In the genomic region with DNA sequence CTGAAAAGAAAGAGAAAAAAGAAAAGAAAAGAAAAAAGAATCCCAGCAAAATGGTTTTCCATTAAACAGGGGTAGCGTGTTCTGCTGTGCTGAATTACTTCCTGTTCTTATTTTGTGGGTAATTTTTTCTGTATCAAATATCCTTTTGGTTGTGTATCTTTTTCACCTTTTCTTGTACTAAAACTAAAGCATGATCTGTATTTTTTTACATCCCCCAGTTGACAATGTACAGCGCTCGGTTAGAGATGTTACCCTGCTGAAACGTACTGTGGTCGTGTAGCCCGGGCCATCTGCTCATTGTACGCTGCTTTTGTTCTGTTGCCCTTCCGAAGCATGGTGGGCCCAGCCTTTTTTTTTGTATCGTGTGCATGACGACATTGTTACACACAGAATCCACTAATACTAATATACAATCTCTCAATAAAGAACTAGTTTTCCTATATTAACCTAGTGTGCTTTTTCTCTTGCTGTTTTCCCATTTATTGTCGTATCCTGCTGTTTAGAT, we compare ENCODE assay signal across 1 cellular context.
TF ChIP-seq lines count a peak whose summit lies in the region.

No MANE protein-coding gene starts in this region.

TF ChIP-seq in SK-N-SH treated with all-trans-retinoic acid at 6 μM for 48 hours, 23 proteins besides CTCF, POLR2A, EP300 and RAD21 (continued from another document):
- TF ChIP-seq, protein P1, sequence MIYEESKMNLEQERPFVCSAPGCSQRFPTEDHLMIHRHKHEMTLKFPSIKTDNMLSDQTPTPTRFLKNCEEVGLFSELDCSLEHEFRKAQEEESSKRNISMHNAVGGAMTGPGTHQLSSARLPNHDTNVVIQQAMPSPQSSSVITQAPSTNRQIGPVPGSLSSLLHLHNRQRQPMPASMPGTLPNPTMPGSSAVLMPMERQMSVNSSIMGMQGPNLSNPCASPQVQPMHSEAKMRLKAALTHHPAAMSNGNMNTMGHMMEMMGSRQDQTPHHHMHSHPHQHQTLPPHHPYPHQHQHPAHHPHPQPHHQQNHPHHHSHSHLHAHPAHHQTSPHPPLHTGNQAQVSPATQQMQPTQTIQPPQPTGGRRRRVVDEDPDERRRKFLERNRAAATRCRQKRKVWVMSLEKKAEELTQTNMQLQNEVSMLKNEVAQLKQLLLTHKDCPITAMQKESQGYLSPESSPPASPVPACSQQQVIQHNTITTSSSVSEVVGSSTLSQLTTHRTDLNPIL (CRISPR knock-in tag; IDR thresholded peaks at IDR 0.05; ENCODE audit: low read depth), result no peak
- no peak for TF ChIP-seq ZFP30 (CRISPR knock-in tag; IDR thresholded peaks at IDR 0.05)
- TF ChIP-seq ISL1 (CRISPR knock-in tag; IDR thresholded peaks at IDR 0.05), result no peak
- TF ChIP-seq, protein P2, sequence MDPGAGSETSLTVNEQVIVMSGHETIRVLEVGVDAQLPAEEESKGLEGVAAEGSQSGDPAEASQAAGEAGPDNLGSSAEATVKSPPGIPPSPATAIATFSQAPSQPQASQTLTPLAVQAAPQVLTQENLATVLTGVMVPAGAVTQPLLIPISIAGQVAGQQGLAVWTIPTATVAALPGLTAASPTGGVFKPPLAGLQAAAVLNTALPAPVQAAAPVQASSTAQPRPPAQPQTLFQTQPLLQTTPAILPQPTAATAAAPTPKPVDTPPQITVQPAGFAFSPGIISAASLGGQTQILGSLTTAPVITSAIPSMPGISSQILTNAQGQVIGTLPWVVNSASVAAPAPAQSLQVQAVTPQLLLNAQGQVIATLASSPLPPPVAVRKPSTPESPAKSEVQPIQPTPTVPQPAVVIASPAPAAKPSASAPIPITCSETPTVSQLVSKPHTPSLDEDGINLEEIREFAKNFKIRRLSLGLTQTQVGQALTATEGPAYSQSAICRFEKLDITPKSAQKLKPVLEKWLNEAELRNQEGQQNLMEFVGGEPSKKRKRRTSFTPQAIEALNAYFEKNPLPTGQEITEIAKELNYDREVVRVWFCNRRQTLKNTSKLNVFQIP (CRISPR knock-in tag; IDR thresholded peaks at IDR 0.05; ENCODE audit: borderline replicate concordance, low read depth), result no peak
- TF ChIP-seq OSR1 (CRISPR knock-in tag; IDR thresholded peaks at IDR 0.05), result no peak
- no peak for TF ChIP-seq ZFP3 (CRISPR knock-in tag; IDR thresholded peaks at IDR 0.05)
